28 cellular contexts compared by ENCODE assay signal in genomic region chr6:140871911-140872310, GRCh38.
DNase-seq lines count a peak whose midpoint lies in the region; ATAC-seq and TF ChIP-seq lines count a peak whose summit lies in the region.
"Had no signal": no experiment of that assay in that cellular context is flagged by ENCODE, and none has a peak within 500 bp of the region (broad histone marks: within the 10 kb centered on the region; RNA-seq: fewer than 3 reads in every experiment).

No MANE protein-coding gene starts in this region.

- DNase-seq in ELR (ENCODE audit: low read depth) (peak; percentile 77), RKO (ENCODE audit: low spot score) (peak; percentile 4), epithelial cell of prostate (ENCODE audit: low read depth, low spot score) (peak; percentile 54), hepatic stellate cell (ENCODE audit: low spot score) (peak; percentile 4), dorsolateral prefrontal cortex (no peak), SW480 (ENCODE audit: low spot score) (no peak)
- DNase-seq: activated CD4-positive, alpha-beta T cell treated with anti-CD3 and anti-CD28 coated beads for 48 hours; activated effector memory CD4-positive, alpha-beta T cell treated with anti-CD3 and anti-CD28 coated beads, Interleukin-2, amount 50 U/mL, for 16 hours; activated naive CD8-positive, alpha-beta T cell treated with anti-CD3 and anti-CD28 coated beads, Interleukin-2, amount 10 ng/mL, durations not matched to agents 7 days and 5 days; activated T-cell treated with anti-CD3 and anti-CD28 coated beads, Interleukin-2, amount 50 U/mL, for 1 hour; DMS53; effector memory CD4-positive, alpha-beta T cell; heart left ventricle; KG1; MV-4-11; NCI-H1694; NCI-H510A; nephron progenitor cell; ovary; SHP77 treated with DMSO at 0.1 percent for 48 hours; T-helper 9 cell; trophoblast cell; WERI-Rb-1 had no signal

- H3K27ac ChIP-seq in epithelial cell of prostate (no peak overlapping the region), dorsolateral prefrontal cortex (no peak overlapping the region)
- H3K27ac ChIP-seq: esophagus muscularis mucosa, heart left ventricle, ovary, WERI-Rb-1 had no signal

- H3K4me3 ChIP-seq in dorsolateral prefrontal cortex, result no peak overlapping the region
- H3K4me3 ChIP-seq: esophagus muscularis mucosa, HAP-1, heart left ventricle, lung, ovary had no signal

- ATAC-seq in HG03175 (IDR thresholded peaks at IDR 0.05; ENCODE audit: unreplicated experiment), result no peak
- no peak for ATAC-seq in HG03045 (IDR thresholded peaks at IDR 0.05; ENCODE audit: unreplicated experiment)
- ATAC-seq: heart left ventricle had no signal

- no peaks in the 10 kb centered on the region for H3K27me3 ChIP-seq in dorsolateral prefrontal cortex
- H3K27me3 ChIP-seq: esophagus muscularis mucosa, heart left ventricle, ovary had no signal

- TF ChIP-seq CTCF in dorsolateral prefrontal cortex (IDR thresholded peaks at IDR 0.05 in 54 of 56, conservative IDR thresholded peaks at IDR 0.05 in 2 of 56; ENCODE audit: low read depth in 1 of 56, partially characterized antibody in 56 of 56), result no peak

- intact Hi-C loops in dorsolateral prefrontal cortex (cut with DNase I), result no loop called here

Comparison
In these comparisons a context has a peak if more than half of its experiments do, and no peak if none do; other contexts are left out.
1. DNase-seq: peak in ELR (single experiment), RKO (single experiment), epithelial cell of prostate (single experiment) and hepatic stellate cell (single experiment); none in dorsolateral prefrontal cortex (0 of 10) and SW480 (single experiment).